Comparison of ENCODE assay signal across 1 cellular context in genomic region chr16:69329369-69330285, GRCh38.
TF ChIP-seq lines count a peak whose summit lies in the region.

No MANE protein-coding gene starts in this region.

TF ChIP-seq in GM23338, 12 proteins besides CTCF, POLR2A, EP300 and RAD21 (continued from another document):
- TF ChIP-seq ZNF462 (CRISPR knock-in tag; IDR thresholded peaks at IDR 0.05) (no peak), EZH2phosphoT487 (IDR thresholded peaks at IDR 0.05; ENCODE audit: unreplicated experiment) (no peak), ZNF331 (CRISPR knock-in tag; IDR thresholded peaks at IDR 0.05; ENCODE audit: low read depth) (no peak), REST (IDR thresholded peaks at IDR 0.05; ENCODE audit: unreplicated experiment) (no peak), STAT1 (IDR thresholded peaks at IDR 0.05; ENCODE audit: unreplicated experiment) (no peak), ETS1 (IDR thresholded peaks at IDR 0.05) (no peak), EZH2 (IDR thresholded peaks at IDR 0.05; ENCODE audit: low read depth, unreplicated experiment) (no peak), CREB1 (CRISPR knock-in tag; IDR thresholded peaks at IDR 0.05; ENCODE audit: low read depth) (no peak), JUNB (IDR thresholded peaks at IDR 0.05; ENCODE audit: unreplicated experiment) (no peak), NANOG (IDR thresholded peaks at IDR 0.05; ENCODE audit: borderline replicate concordance) (no peak)
TF ChIP-seq in GM23338: peak in this region for 0.
